28 cellular contexts compared by ENCODE assay signal in the genomic region with DNA sequence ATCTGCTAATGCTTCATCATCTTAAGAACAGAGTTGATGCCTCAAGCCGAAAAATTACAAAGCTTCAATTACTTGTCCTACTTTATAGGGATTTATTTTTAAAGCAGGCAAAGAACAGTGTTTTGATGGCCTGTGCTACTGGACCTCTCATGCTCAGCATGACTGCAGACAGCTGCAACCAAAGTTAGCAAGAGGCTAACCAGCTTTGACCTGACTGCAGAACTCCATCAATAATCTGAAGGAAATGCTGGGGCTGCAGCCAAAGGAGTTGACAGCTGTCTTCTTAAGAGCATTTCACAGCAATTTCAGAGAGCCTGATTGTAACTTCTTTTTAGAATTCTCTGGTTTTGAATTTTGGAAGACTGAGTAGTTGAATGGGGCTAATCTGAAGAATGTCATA. TPM values are rescaled to one million over a fixed set of nuclear protein-coding genes. Genes with fewer than 3 reads are reported as not detected.
DNase-seq lines count a peak whose midpoint lies in the region; ATAC-seq, FAIRE-seq and TF ChIP-seq lines count a peak whose summit lies in the region.
"Had no signal": no experiment of that assay in that cellular context is flagged by ENCODE, and none has a peak within 500 bp of the region (broad histone marks: within the 10 kb centered on the region; RNA-seq: fewer than 3 reads in every experiment).

No MANE protein-coding gene starts in this region.

- intact Hi-C loops in kidney (cut with DNase I), result no loop called here
- intact Hi-C loops in activated naive CD4-positive, alpha-beta T cell treated with anti-CD3 and anti-CD28 coated beads for 36 hours (cut with micrococcal nuclease), result no loop called here

- no peaks in the 10 kb centered on the region for H3K36me3 ChIP-seq in SJCRH30
- no peaks in the 10 kb centered on the region for H3K36me3 ChIP-seq in kidney (ENCODE audit: control insufficient read depth in 1 of 2, insufficient read depth in 2 of 2, low read length in 2 of 2)
- H3K36me3 ChIP-seq: brain microvascular endothelial cell, heart right ventricle, SJSA1, spleen had no signal

- H3K27ac ChIP-seq in SJCRH30 (no peak overlapping the region), kidney (ENCODE audit: low read depth in 2 of 2, low read length in 2 of 2) (no peak overlapping the region)
- H3K27ac ChIP-seq: brain microvascular endothelial cell, heart right ventricle, SJSA1, spleen had no signal

- H3K4me3 Mint-ChIP-seq in stimulated activated naive CD8-positive, alpha-beta T cell treated with anti-CD3 and anti-CD28 coated beads, Interleukin-15, amount 100 ng/mL, for 72 hours, result no peak overlapping the region
- no peak overlapping the region for H3K4me3 Mint-ChIP-seq in activated naive CD4-positive, alpha-beta T cell treated with anti-CD3 and anti-CD28 coated beads for 36 hours
- H3K4me3 Mint-ChIP-seq: activated naive CD8-positive, alpha-beta T cell treated with anti-CD3 and anti-CD28 coated beads, Interleukin-2, amount 50 U/mL, for 24 hours; B cell; CD8-positive, alpha-beta memory T cell; memory B cell; type B pancreatic cell had no signal

- H3K4me3 ChIP-seq in SJCRH30 (no peak overlapping the region), kidney (ENCODE audit: low read length in 2 of 2) (no peak overlapping the region)
- H3K4me3 ChIP-seq: heart right ventricle, SJSA1, spleen had no signal

- H3K4me1 Mint-ChIP-seq in stimulated activated naive CD8-positive, alpha-beta T cell treated with anti-CD3 and anti-CD28 coated beads, Interleukin-15, amount 100 ng/mL, for 72 hours, result no peaks in the 10 kb centered on the region
- H3K4me1 Mint-ChIP-seq in activated naive CD4-positive, alpha-beta T cell treated with anti-CD3 and anti-CD28 coated beads for 36 hours (ENCODE audit: low read depth), result no peaks in the 10 kb centered on the region
- H3K4me1 Mint-ChIP-seq: activated naive CD8-positive, alpha-beta T cell treated with anti-CD3 and anti-CD28 coated beads, Interleukin-2, amount 50 U/mL, for 24 hours; CD8-positive, alpha-beta memory T cell had no signal

- no peak overlapping the region for H3K27ac Mint-ChIP-seq in stimulated activated naive CD8-positive, alpha-beta T cell treated with anti-CD3 and anti-CD28 coated beads, Interleukin-15, amount 100 ng/mL, for 72 hours
- H3K27ac Mint-ChIP-seq in activated naive CD4-positive, alpha-beta T cell treated with anti-CD3 and anti-CD28 coated beads for 36 hours, result no peak overlapping the region
- H3K27ac Mint-ChIP-seq: activated naive CD8-positive, alpha-beta T cell treated with anti-CD3 and anti-CD28 coated beads, Interleukin-2, amount 50 U/mL, for 24 hours; B cell; CD8-positive, alpha-beta memory T cell; memory B cell; type B pancreatic cell had no signal

- no peaks in the 10 kb centered on the region for H3K27me3 Mint-ChIP-seq in stimulated activated naive CD8-positive, alpha-beta T cell treated with anti-CD3 and anti-CD28 coated beads, Interleukin-15, amount 100 ng/mL, for 72 hours
- H3K27me3 Mint-ChIP-seq in activated naive CD4-positive, alpha-beta T cell treated with anti-CD3 and anti-CD28 coated beads for 36 hours (ENCODE audit: low read depth), result peaks cover 13% of the 10 kb centered on the region

- FAIRE-seq in D721Med (lab: Jason Lieb, UNC) (peak; percentile 48), kidney (lab: Jason Lieb, UNC) (no peak)
- FAIRE-seq: G401.6, H1, TTC549 had no signal

- no peaks in the 10 kb centered on the region for H3K27me3 ChIP-seq in SJCRH30
- H3K27me3 ChIP-seq: brain microvascular endothelial cell, heart right ventricle, SJSA1, spleen had no signal

- DNase-seq in D721Med (ENCODE audit: insufficient read length, low spot score), result no peak
- DNase-seq in SJCRH30, result peak; percentile 67 to 82
- DNase-seq in kidney, result peak; percentile 53
- DNase-seq in putamen (ENCODE audit: low spot score), result peak; percentile 17
- no peak for DNase-seq in stimulated activated naive CD8-positive, alpha-beta T cell treated with anti-CD3 and anti-CD28 coated beads, Interleukin-15, amount 100 ng/mL, for 72 hours
- no peak for DNase-seq in activated naive CD4-positive, alpha-beta T cell treated with anti-CD3 and anti-CD28 coated beads for 36 hours
- DNase-seq in activated CD4-positive, alpha-beta T cell treated with anti-CD3 and anti-CD28 coated beads for 4 hours, result no peak
- no peak for DNase-seq in OCI-M2 (lab: John Stamatoyannopoulos, UW; ENCODE audit: unreplicated experiment)
- DNase-seq: activated CD4-positive, CD25-positive, alpha-beta regulatory T cell treated with anti-CD3 and anti-CD28 coated beads, Interleukin-2, amount 50 U/mL, for 72 hours; activated CD8-positive, alpha-beta memory T cell treated with anti-CD3 and anti-CD28 coated beads for 24 hours; activated gamma-delta T cell; activated naive CD8-positive, alpha-beta T cell treated with anti-CD3 and anti-CD28 coated beads, Interleukin-2, amount 50 U/mL, for 24 hours; brain microvascular endothelial cell; CD8-positive, alpha-beta memory T cell; DMS53; effector memory CD4-positive, alpha-beta T cell; erythroblast; heart right ventricle; NCI-H1436 treated with DMSO at 0.1 percent for 48 hours; NCI-H2107; spleen had no signal

- 0 out of 2 replicates have a peak, but pooled peaks cover 4% of the 10 kb centered on the region for H3K9me3 ChIP-seq in SJCRH30 (replicated peaks)
- H3K9me3 ChIP-seq in kidney (ENCODE audit: control insufficient read depth in 1 of 2, low read length in 2 of 2), result no peaks in the 10 kb centered on the region
- H3K9me3 ChIP-seq: SJSA1 had no signal

- H3K9ac ChIP-seq in kidney (ENCODE audit: low read length in 2 of 2), result no peak overlapping the region

- CTCF ChIA-PET in activated naive CD4-positive, alpha-beta T cell treated with anti-CD3 and anti-CD28 coated beads for 36 hours (lab: Charles Lee), result interaction anchor here (1.0 kb wide), 1 partner anchor 53 kb away, joined by 3 read pairs; no protein-coding TSS in a partner anchor

- no peaks in the 10 kb centered on the region for H3K36me3 Mint-ChIP-seq in activated naive CD4-positive, alpha-beta T cell treated with anti-CD3 and anti-CD28 coated beads for 36 hours (ENCODE audit: low read depth)
- H3K36me3 Mint-ChIP-seq: CD8-positive, alpha-beta memory T cell; type B pancreatic cell had no signal

- no peaks in the 10 kb centered on the region for H3K9me3 Mint-ChIP-seq in stimulated activated naive CD8-positive, alpha-beta T cell treated with anti-CD3 and anti-CD28 coated beads, Interleukin-15, amount 100 ng/mL, for 72 hours
- peaks cover 2% of the 10 kb centered on the region for H3K9me3 Mint-ChIP-seq in activated naive CD4-positive, alpha-beta T cell treated with anti-CD3 and anti-CD28 coated beads for 36 hours

- no peak for ATAC-seq in stimulated activated naive CD8-positive, alpha-beta T cell treated with anti-CD3 and anti-CD28 coated beads, Interleukin-15, amount 100 ng/mL, for 72 hours
- ATAC-seq: activated naive CD8-positive, alpha-beta T cell treated with anti-CD3 and anti-CD28 coated beads, Interleukin-2, amount 50 U/mL, for 24 hours had no signal

- TF ChIP-seq CTCF in D721Med (IDR thresholded peaks at IDR 0.05; ENCODE audit: insufficient read depth, missing control alignments) (no peak), kidney (IDR thresholded peaks at IDR 0.05; ENCODE audit: borderline replicate concordance, extremely low read depth, insufficient read depth) (no peak)

- H3K4me1 ChIP-seq in SJCRH30, result no peaks in the 10 kb centered on the region
- H3K4me1 ChIP-seq in kidney (ENCODE audit: control insufficient read depth in 1 of 2, insufficient read depth in 1 of 2, low read depth in 1 of 2, low read length in 2 of 2), result no peaks in the 10 kb centered on the region
- H3K4me1 ChIP-seq: heart right ventricle, SJSA1, spleen had no signal

RNA-seq across cellular contexts. Expression of gene SESTD1, which starts 46.4 kb away (rescaled TPM):
- 24.5 and 26.2 TPM in 2 replicates for total RNA-seq in SJCRH30 (2014; rRNA removed; shearing (Covaris generic))
- total RNA-seq in kidney, result 93.5 TPM
- 9.8 TPM for polyA plus RNA-seq in kidney (ENCODE audit: insufficient read depth, low read depth, low replicate concordance)
- 10 to 100 TPM; 11.3 to 12.4 TPM for total RNA-seq in activated naive CD4-positive, alpha-beta T cell treated with anti-CD3 and anti-CD28 coated beads for 36 hours

Comparison
In these comparisons a context has a peak if more than half of its experiments do, and no peak if none do; other contexts are left out.
1. DNase-seq: peak in SJCRH30 (2 of 2), kidney (single experiment) and putamen (single experiment); none in D721Med (single experiment), stimulated activated naive CD8-positive, alpha-beta T cell treated with anti-CD3 and anti-CD28 coated beads, Interleukin-15, amount 100 ng/mL, for 72 hours (0 of 2), activated naive CD4-positive, alpha-beta T cell treated with anti-CD3 and anti-CD28 coated beads for 36 hours (single experiment), activated CD4-positive, alpha-beta T cell treated with anti-CD3 and anti-CD28 coated beads for 4 hours (0 of 2) and OCI-M2 (single experiment).